9 cellular contexts compared by ENCODE assay signal in genomic region chr15:66704783-66705113, GRCh38. TPM values are rescaled to one million over a fixed set of nuclear protein-coding genes. Genes with fewer than 3 reads are reported as not detected.
DNase-seq lines count a peak whose midpoint lies in the region; ATAC-seq, FAIRE-seq and TF ChIP-seq lines count a peak whose summit lies in the region.
"Had no signal": no experiment of that assay in that cellular context is flagged by ENCODE, and none has a peak within 500 bp of the region (broad histone marks: within the 10 kb centered on the region; RNA-seq: fewer than 3 reads in every experiment).

No MANE protein-coding gene starts in this region.

- H3K9ac ChIP-seq in HepG2 (ENCODE audit: insufficient read depth, low read depth, low read length), result no peak overlapping the region

- no peaks in the 10 kb centered on the region for H3K36me3 Mint-ChIP-seq in T-helper 2 cell treated with Interferon-gamma antibody and Interleukin-4, amounts not matched to agents 5 μg/mL and 100 μg/mL, for 36 hours (ENCODE audit: low read depth)
- H3K36me3 Mint-ChIP-seq in WTC11, result no peaks in the 10 kb centered on the region; the same call in 1 of the 2 replicates

- no peak overlapping the region for H2AFZ ChIP-seq in HepG2 (ENCODE audit: low read length)

- peak overlapping the region; percentile 15 for H3K4me3 Mint-ChIP-seq in T-helper 2 cell treated with Interferon-gamma antibody and Interleukin-4, amounts not matched to agents 5 μg/mL and 100 μg/mL, for 36 hours
- peak overlapping the region; percentile 78 for H3K4me3 Mint-ChIP-seq in WTC11

- intact Hi-C loops in HepG2 (cut with micrococcal nuclease; ENCODE audit: unreplicated experiment), result loop anchor here (5.0 kb wide), 1 partner anchor 138 kb away; no protein-coding TSS in a partner anchor
- intact Hi-C loops in stomach (cut with DNase I; ENCODE audit: low total_unique reads), result loop anchor here (5.0 kb wide), 1 partner anchor 73 kb away; no protein-coding TSS in a partner anchor

- 83% methylated on average over 1 of the region's 1 CpG for WGBS in HepG2 (ENCODE audit: low lambda C conversion rate)
- WGBS in stomach, 5 donors, result 26 to 46% (median 38%) methylated on average over 1 of the region's 1 CpG

- no peak for FAIRE-seq in HepG2 (lab: Jason Lieb, UNC)

- no peaks in the 10 kb centered on the region; a peak in 1 of 5 replicates for H3K36me3 ChIP-seq in HepG2 (replicated peaks in 1 of 2; ENCODE audit: control insufficient read depth in 1 of 2, insufficient read depth in 2 of 2, low read length in 2 of 2)
- H3K36me3 ChIP-seq in stomach, result peaks cover 0 to 6% (median 0%) of the 10 kb centered on the region in 4 donors

- no peaks in the 10 kb centered on the region for H3K9me3 Mint-ChIP-seq in T-helper 2 cell treated with Interferon-gamma antibody and Interleukin-4, amounts not matched to agents 5 μg/mL and 100 μg/mL, for 36 hours
- H3K9me3 Mint-ChIP-seq in WTC11, result no peaks in the 10 kb centered on the region

- TF ChIP-seq RAD21 in HepG2 (CRISPR knock-in tag; IDR thresholded peaks at IDR 0.05), result no peak

- TF ChIP-seq POLR2A in HepG2 (IDR thresholded peaks at IDR 0.05; ENCODE audit: insufficient read depth in 1 of 2, low read depth in 2 of 2, low read length in 2 of 2) (no peak), stomach (IDR thresholded peaks at IDR 0.05) (no peak)

- H3K4me3 ChIP-seq in HepG2 (replicated peaks in 1 of 3; ENCODE audit: insufficient read depth in 1 of 3, low read depth in 2 of 3, low read length in 3 of 3), result peak overlapping the region; percentile 66 to 87 (median 87)
- H3K4me3 ChIP-seq in stomach, result peak overlapping the region; percentile 72 to 97 (median 82)

- ATAC-seq in WTC11 (no peak), HepG2 (no peak), HG03469 (IDR thresholded peaks at IDR 0.05; ENCODE audit: unreplicated experiment) (no peak)

- 0 out of 2 replicates have a peak, but pooled peaks cover 9% of the 10 kb centered on the region for H4K20me1 ChIP-seq in HepG2 (ENCODE audit: insufficient read depth, low read length)

- DNase-seq in T-helper 2 cell treated with Interferon-gamma antibody and Interleukin-4, amounts not matched to agents 5 μg/mL and 100 μg/mL, for 36 hours (ENCODE audit: low spot score), result no peak
- DNase-seq in T-helper 2 cell (no peak), WTC11 (ENCODE audit: low spot score) (no peak), HepG2 (ENCODE audit: low spot score) (no peak), stomach (peak; percentile 42), kidney glomerular epithelial cell (lab: John Stamatoyannopoulos, UW) (no peak)
- no peak for DNase-seq in activated CD4-positive, alpha-beta T cell treated with anti-CD3 and anti-CD28 coated beads for 48 hours
- DNase-seq: foreskin melanocyte had no signal

- CTCF ChIA-PET in WTC11 (lab: Charles Lee), result interaction anchor here (4.0 to 8.2 kb wide), 3 partner anchors 69 to 147 kb away, joined by 53 to 87 read pairs (median 69); no protein-coding TSS in a partner anchor
- CTCF ChIA-PET in HepG2 (lab: Yijun Ruan, JAX; ENCODE audit: low intra/inter-chr PET ratio, low total read pairs), result no interaction called here

- peak overlapping the region; percentile 88 for H3K4me2 ChIP-seq in HepG2 (ENCODE audit: low read depth, low read length)

- no peak overlapping the region for H3K27ac ChIP-seq in HepG2 (ENCODE audit: extremely low read length, insufficient read depth, low read length)
- H3K27ac ChIP-seq in stomach, result peak overlapping the region; percentile 18 to 90 (median 86)

- H3K4me1 Mint-ChIP-seq in T-helper 2 cell treated with Interferon-gamma antibody and Interleukin-4, amounts not matched to agents 5 μg/mL and 100 μg/mL, for 36 hours (ENCODE audit: low read depth), result peaks cover 15% of the 10 kb centered on the region
- peaks cover 40% of the 10 kb centered on the region for H3K4me1 Mint-ChIP-seq in WTC11

- H3K4me1 ChIP-seq in HepG2 (ENCODE audit: insufficient read depth, low read length), result peaks cover 48% of the 10 kb centered on the region
- H3K4me1 ChIP-seq in stomach, result peaks cover 40 to 75% (median 70%) of the 10 kb centered on the region in 4 donors

- H3K79me2 ChIP-seq in HepG2 (ENCODE audit: insufficient read depth, low read length), result peaks cover 28% of the 10 kb centered on the region

- H3K9me3 ChIP-seq in HepG2 (ENCODE audit: low read length) (no peaks in the 10 kb centered on the region), stomach (no peaks in the 10 kb centered on the region)

- no TSS peak for BruUV-seq in HepG2 (replicated peaks; lab: Mats Ljungman, UMichigan)

- H3K27me3 ChIP-seq in HepG2 (ENCODE audit: control insufficient read depth in 1 of 2, insufficient read depth in 2 of 2, low read length in 2 of 2) (no peaks in the 10 kb centered on the region; a peak in 1 of 5 replicates), stomach (peaks cover 0 to 20% (median 0%) of the 10 kb centered on the region in 3 donors)

- H3K27ac Mint-ChIP-seq in T-helper 2 cell treated with Interferon-gamma antibody and Interleukin-4, amounts not matched to agents 5 μg/mL and 100 μg/mL, for 36 hours, result no peak overlapping the region
- H3K27ac Mint-ChIP-seq in WTC11, result no peak overlapping the region

- H3K27me3 Mint-ChIP-seq in T-helper 2 cell treated with Interferon-gamma antibody and Interleukin-4, amounts not matched to agents 5 μg/mL and 100 μg/mL, for 36 hours (ENCODE audit: low read depth), result peaks cover 27% of the 10 kb centered on the region
- peaks cover 29% of the 10 kb centered on the region for H3K27me3 Mint-ChIP-seq in WTC11 (ENCODE audit: low read depth)

- TF ChIP-seq CTCF in WTC11 (IDR thresholded peaks at IDR 0.05), result no peak
- TF ChIP-seq CTCF in HepG2 (CRISPR knock-in tag; IDR thresholded peaks at IDR 0.05), result no peak
- no peak for TF ChIP-seq CTCF in stomach (IDR thresholded peaks at IDR 0.05)

- POLR2A ChIA-PET in WTC11 (lab: Charles Lee), result interaction anchor here (0.6 kb wide), 1 partner anchor 47 kb away, joined by 3 read pairs; no protein-coding TSS in a partner anchor
- POLR2A ChIA-PET in HepG2 (lab: Yijun Ruan, JAX), result interaction anchor here (4.1 to 6.0 kb wide), 2 partner anchors 10 to 67 kb away, joined by 15 to 96 read pairs; no protein-coding TSS in a partner anchor

- in situ Hi-C loops in HepG2 (cut with HindIII; ENCODE audit: extremely low pct_ligation_motif_present, low pct_unique_long_range_greater_than_20kb), result loop anchor here (5.0 kb wide), 3 partner anchors 68 to 138 kb away; no protein-coding TSS in a partner anchor

- no peak for TF ChIP-seq EP300 in HepG2 (IDR thresholded peaks at IDR 0.05; ENCODE audit: low read depth in 2 of 2, low read length in 2 of 2)
- no peak for TF ChIP-seq EP300 in HepG2 (CRISPR knock-in tag; IDR thresholded peaks at IDR 0.05; ENCODE audit: borderline replicate concordance)
- TF ChIP-seq EP300 in stomach (IDR thresholded peaks at IDR 0.05), result no peak

TF ChIP-seq in WTC11, 78 proteins besides CTCF, POLR2A, EP300 and RAD21 (continues in another document):
- TF ChIP-seq E2F1 (CRISPR knock-in tag; IDR thresholded peaks at IDR 0.05), result no peak

TF ChIP-seq in HepG2, 621 proteins besides CTCF, POLR2A, EP300 and RAD21 (continues in another document):
- TF ChIP-seq NFKB2 (CRISPR knock-in tag; IDR thresholded peaks at IDR 0.05; ENCODE audit: borderline replicate concordance) (no peak), GATAD2A (CRISPR knock-in tag; IDR thresholded peaks at IDR 0.05) (no peak), ZNF784 (CRISPR knock-in tag; IDR thresholded peaks at IDR 0.05; ENCODE audit: borderline replicate concordance) (no peak), HNRNPL (IDR thresholded peaks at IDR 0.05; ENCODE audit: low read depth, low read length) (no peak), ZNF678 (CRISPR knock-in tag; IDR thresholded peaks at IDR 0.05) (no peak)

RNA-seq across cellular contexts. Expression of gene SMAD6, which starts 2.7 kb away (rescaled TPM):
- total RNA-seq in WTC11 (2021), result 9.2 to 13.9 TPM (median 10.4 TPM) in 3 replicates
- total RNA-seq in HepG2 (2016; rRNA removed; fragmentation: Illumina TruSeq; extraction: Trizol), result 2.6 and 4.4 TPM in 2 replicates
- 0.79 and 0.91 TPM in 2 replicates for total RNA-seq in HepG2 (2016; cell fraction: cytosol; rRNA removed; fragmentation: Illumina TruSeq; extraction: Trizol; ENCODE audit: low read depth)
- 2.3 and 4.5 TPM in 2 replicates for total RNA-seq in HepG2 (2016; cell fraction: insoluble cytoplasmic fraction; rRNA removed; fragmentation: Illumina TruSeq; extraction: Trizol)
- 2.0 and 2.2 TPM in 2 replicates for total RNA-seq in HepG2 (2016; cell fraction: membrane; rRNA removed; fragmentation: Illumina TruSeq; extraction: Trizol)
- total RNA-seq in HepG2 (2016; cell fraction: nucleus; rRNA removed; fragmentation: Illumina TruSeq; extraction: Trizol), result 7.0 and 9.1 TPM in 2 replicates
- 3.1 and 3.3 TPM in 2 replicates for polyA plus RNA-seq in HepG2 (2011; rRNA removed)
- polyA plus RNA-seq in HepG2 (2011; cell fraction: cytosol; rRNA removed), result 1.3 and 2.9 TPM in 2 replicates
- 6.7 and 14.1 TPM in 2 replicates for polyA plus RNA-seq in HepG2 (2011; cell fraction: nucleus; rRNA removed)
- 3.3 and 3.9 TPM in 2 replicates for polyA plus RNA-seq in HepG2 (2012)
- 1.1 and 2.0 TPM in 2 replicates for polyA plus RNA-seq in HepG2 (2016; cell fraction: cytosol; fragmentation: Illumina TruSeq; extraction: Trizol; ENCODE audit: low read depth)
- polyA plus RNA-seq in HepG2 (2016; cell fraction: insoluble cytoplasmic fraction; fragmentation: Illumina TruSeq; extraction: Trizol; ENCODE audit: low read depth), result 2.3 and 2.9 TPM in 2 replicates
- 1.5 and 2.1 TPM in 2 replicates for polyA plus RNA-seq in HepG2 (2016; cell fraction: membrane; fragmentation: Illumina TruSeq; extraction: Trizol; ENCODE audit: low read depth)
- 7.1 and 8.1 TPM in 2 replicates for polyA plus RNA-seq in HepG2 (2016; cell fraction: nucleus; fragmentation: Illumina TruSeq; extraction: Trizol; ENCODE audit: insufficient read depth, low read depth)
- 19.3 and 109 TPM in 2 replicates for polyA minus RNA-seq in HepG2 (2011; rRNA and poly(A)+ RNA removed; ENCODE audit: low replicate concordance)
- 5.3 and 5.6 TPM in 2 replicates for polyA minus RNA-seq in HepG2 (2011; cell fraction: cytosol; rRNA and poly(A)+ RNA removed)
- polyA minus RNA-seq in HepG2 (2011; cell fraction: nucleus; rRNA and poly(A)+ RNA removed), result 11.7 and 25.1 TPM in 2 replicates
- total RNA-seq in stomach, result 100 to 1,000 TPM in 2 of 5 donors, 10 to 100 TPM in 3; 20.4 to 112 (median 76.4) TPM
- 1 to 10 TPM; 4.0 to 5.7 (median 4.6) TPM for polyA plus RNA-seq in stomach
